ENCODE assay signal across 1 cellular context in genomic region chr11:27934830-27935145, GRCh38.
TF ChIP-seq lines count a peak whose summit lies in the region.

No MANE protein-coding gene starts in this region.

TF ChIP-seq in H1, 55 proteins besides CTCF, POLR2A, EP300 and RAD21 (continued from another document):
- no peak for TF ChIP-seq CREB1 (IDR thresholded peaks at IDR 0.05)
- TF ChIP-seq, protein P1, sequence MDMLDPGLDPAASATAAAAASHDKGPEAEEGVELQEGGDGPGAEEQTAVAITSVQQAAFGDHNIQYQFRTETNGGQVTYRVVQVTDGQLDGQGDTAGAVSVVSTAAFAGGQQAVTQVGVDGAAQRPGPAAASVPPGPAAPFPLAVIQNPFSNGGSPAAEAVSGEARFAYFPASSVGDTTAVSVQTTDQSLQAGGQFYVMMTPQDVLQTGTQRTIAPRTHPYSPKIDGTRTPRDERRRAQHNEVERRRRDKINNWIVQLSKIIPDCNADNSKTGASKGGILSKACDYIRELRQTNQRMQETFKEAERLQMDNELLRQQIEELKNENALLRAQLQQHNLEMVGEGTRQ (IDR thresholded peaks at IDR 0.05; ENCODE audit: low read length), result no peak
TF ChIP-seq in H1: peak in this region for 0.
